In the genomic region with DNA sequence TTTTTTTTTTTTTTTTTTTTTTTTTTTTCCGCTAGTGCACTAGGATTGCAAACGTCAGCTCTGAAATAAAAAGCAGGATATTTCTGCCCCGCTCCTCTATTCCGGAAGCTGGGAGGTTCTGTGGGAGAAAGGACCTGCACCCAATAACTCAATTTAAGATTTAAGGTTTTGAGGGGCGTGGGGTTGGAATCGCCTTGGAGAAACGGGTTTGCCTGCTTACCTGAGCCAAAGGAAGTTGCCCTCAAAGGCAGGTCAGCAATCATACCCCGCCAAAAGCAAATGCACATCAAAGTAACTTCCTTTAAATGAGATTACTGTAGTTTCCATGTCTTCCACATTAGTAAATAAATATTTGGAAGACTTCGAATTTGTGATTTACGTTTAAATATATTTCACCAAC, we compare ENCODE assay signal across 10 cellular contexts. TPM values are rescaled to one million over a fixed set of nuclear protein-coding genes. Genes with fewer than 3 reads are reported as not detected.
A peak's percentile ranks its signal among the peaks of the same experiment; 100 is the strongest.
DNase-seq lines count a peak whose midpoint lies in the region; ATAC-seq, FAIRE-seq and TF ChIP-seq lines count a peak whose summit lies in the region.
"Had no signal": no experiment of that assay in that cellular context is flagged by ENCODE, and none has a peak within 500 bp of the region (broad histone marks: within the 10 kb centered on the region; RNA-seq: fewer than 3 reads in every experiment).

No MANE protein-coding gene starts in this region.

- H4K91ac ChIP-seq in H1 (replicated peaks; ENCODE audit: insufficient read length, low read length), result no peak overlapping the region
- no peak overlapping the region for H4K91ac ChIP-seq in neuronal stem cell (ENCODE audit: low read depth, low read length, poor library complexity)

- no peaks in the 10 kb centered on the region for H3K9me3 Mint-ChIP-seq in CD4-positive, alpha-beta T cell
- H3K9me3 Mint-ChIP-seq in naive thymus-derived CD8-positive, alpha-beta T cell, result peaks cover 0 to 4% (median 0%) of the 10 kb centered on the region in 9 donors

- CTCF ChIA-PET in CD4-positive, alpha-beta T cell (lab: Charles Lee), result interaction anchor here (1.1 kb wide), 1 partner anchor 41 kb away, joined by 3 read pairs; no protein-coding TSS in a partner anchor
- CTCF ChIA-PET in H1 (lab: Charles Lee; ENCODE audit: partially characterized antibody), result interaction anchor here (0.6 to 1.5 kb wide), 8 partner anchors 12 to 537 kb away, joined by 3 to 5 read pairs (median 3); no protein-coding TSS in a partner anchor

- no peak for TF ChIP-seq POLR2A in H1 (IDR thresholded peaks at IDR 0.05; ENCODE audit: control extremely low read depth in 1 of 2, low read depth in 2 of 2, low read length in 2 of 2)

- no peak for ATAC-seq in CD4-positive, alpha-beta T cell (ENCODE audit: poor library complexity)
- ATAC-seq in naive thymus-derived CD8-positive, alpha-beta T cell, result no peak
- ATAC-seq in aorta (ENCODE audit: low FRiP score) (no peak), GM19324 (IDR thresholded peaks at IDR 0.05; ENCODE audit: low FRiP score, unreplicated experiment) (no peak)

- H3K23ac ChIP-seq in H1 (ENCODE audit: insufficient read length) (no peak overlapping the region), neuronal stem cell (ENCODE audit: low read depth, low read length, poor library complexity) (no peak overlapping the region)

- no peak for TF ChIP-seq RAD21 in H1 (IDR thresholded peaks at IDR 0.05 in 1 of 2, conservative IDR thresholded peaks at IDR 0.05 in 1 of 2; ENCODE audit: low read depth in 2 of 2, low read length in 2 of 2)

- peak overlapping the region; percentile 98; the same call in 1 of the 2 replicates for H2AFZ ChIP-seq in MM.1S (ENCODE audit: low read length)
- no peak overlapping the region for H2AFZ ChIP-seq in H1 (ENCODE audit: low read length)
- no peak overlapping the region for H2AFZ ChIP-seq in neuronal stem cell (ENCODE audit: low read length)

- H2AK5ac ChIP-seq in H1 (ENCODE audit: low read depth, low read length) (no peak overlapping the region), neuronal stem cell (ENCODE audit: low read depth, low read length) (no peak overlapping the region)

- H3K9ac ChIP-seq in MM.1S (ENCODE audit: low read length), result peak overlapping the region; percentile 57; the same call in 1 of the 2 replicates
- H3K9ac ChIP-seq in H1 (replicated peaks in 1 of 4; ENCODE audit: extremely low read depth in 1 of 4, low read depth in 3 of 4, low read length in 3 of 4), result no peak overlapping the region
- H3K9ac ChIP-seq in neuronal stem cell (ENCODE audit: low read depth, low read length, poor library complexity), result no peak overlapping the region

- no peaks in the 10 kb centered on the region for H3K9me3 ChIP-seq in CD4-positive, alpha-beta T cell (ENCODE audit: control insufficient read depth, low read length)
- H3K9me3 ChIP-seq in MM.1S (replicated peaks; ENCODE audit: insufficient read depth, low read length) (no peaks in the 10 kb centered on the region), H1 (ENCODE audit: insufficient read depth in 2 of 2, low read depth in 1 of 2, low read length in 1 of 2) (no peaks in the 10 kb centered on the region), aorta (ENCODE audit: control insufficient read depth, low read length) (no peaks in the 10 kb centered on the region), neuronal stem cell (replicated peaks in 1 of 2; ENCODE audit: control insufficient read depth in 2 of 2, insufficient read depth in 1 of 2, low read depth in 1 of 2, low read length in 2 of 2) (no peaks in the 10 kb centered on the region)

- no peaks in the 10 kb centered on the region for H3K36me3 ChIP-seq in MM.1S (replicated peaks; ENCODE audit: insufficient read depth, low read length)
- H3K36me3 ChIP-seq in H1 (ENCODE audit: control insufficient read depth in 2 of 4, insufficient read depth in 4 of 4, low read length in 3 of 4), result no peaks in the 10 kb centered on the region
- H3K36me3 ChIP-seq in aorta (ENCODE audit: control insufficient read depth in 1 of 2, insufficient read depth in 2 of 2, low read length in 1 of 2), result no peaks in the 10 kb centered on the region
- H3K36me3 ChIP-seq in neuronal stem cell (replicated peaks in 1 of 2; ENCODE audit: control insufficient read depth in 2 of 2, insufficient read depth in 2 of 2, low read length in 2 of 2), result no peaks in the 10 kb centered on the region

- no peak overlapping the region for H3K27ac Mint-ChIP-seq in CD4-positive, alpha-beta T cell
- H3K27ac Mint-ChIP-seq in naive thymus-derived CD8-positive, alpha-beta T cell, result no peak overlapping the region

- no peak overlapping the region for H3K27ac ChIP-seq in CD4-positive, alpha-beta T cell (ENCODE audit: low read depth, low read length)
- no peak overlapping the region for H3K27ac ChIP-seq in MM.1S (ENCODE audit: low read length)
- no peak overlapping the region for H3K27ac ChIP-seq in H1 (ENCODE audit: low read depth, low read length)
- H3K27ac ChIP-seq in aorta (ENCODE audit: low read depth in 1 of 2, low read length in 2 of 2), result no peak overlapping the region
- no peak overlapping the region for H3K27ac ChIP-seq in neuronal stem cell (replicated peaks; ENCODE audit: low read length)

- H4K20me1 ChIP-seq in MM.1S (ENCODE audit: insufficient read depth, low read length), result no peaks in the 10 kb centered on the region
- H4K20me1 ChIP-seq in H1 (replicated peaks in 1 of 2; ENCODE audit: control insufficient read depth in 1 of 2, insufficient read depth in 2 of 2, low read length in 2 of 2), result no peaks in the 10 kb centered on the region

- H3K36me3 Mint-ChIP-seq in CD4-positive, alpha-beta T cell (ENCODE audit: low read depth), result no peaks in the 10 kb centered on the region
- peaks cover 0 to 3% (median 0%) of the 10 kb centered on the region in 3 donors for H3K36me3 Mint-ChIP-seq in naive thymus-derived CD8-positive, alpha-beta T cell

- TF ChIP-seq EP300 in H1 (IDR thresholded peaks at IDR 0.05; ENCODE audit: borderline replicate concordance in 1 of 2, low read depth in 2 of 2, low read length in 2 of 2), result no peak

- peaks cover 53% of the 10 kb centered on the region for H3K27me3 Mint-ChIP-seq in CD4-positive, alpha-beta T cell
- peaks cover 15 to 38% (median 21%) of the 10 kb centered on the region in 5 donors for H3K27me3 Mint-ChIP-seq in naive thymus-derived CD8-positive, alpha-beta T cell

- H2BK15ac ChIP-seq in H1 (ENCODE audit: low read length) (no peak overlapping the region), neuronal stem cell (ENCODE audit: low read length) (no peak overlapping the region)

- peaks cover 13% of the 10 kb centered on the region for H3K4me1 Mint-ChIP-seq in CD4-positive, alpha-beta T cell (ENCODE audit: low read depth)
- H3K4me1 Mint-ChIP-seq in naive thymus-derived CD8-positive, alpha-beta T cell, result peaks cover 8 to 32% (median 18%) of the 10 kb centered on the region in 4 donors

- no peak for FAIRE-seq in H1 (lab: Jason Lieb, UNC)

- H3K79me1 ChIP-seq in H1 (ENCODE audit: low read depth, low read length) (no peaks in the 10 kb centered on the region), neuronal stem cell (ENCODE audit: low read depth, low read length) (no peaks in the 10 kb centered on the region)

- H3K79me2 ChIP-seq in MM.1S (ENCODE audit: low read length) (peaks cover 11% of the 10 kb centered on the region), H1 (ENCODE audit: control insufficient read depth in 1 of 2, insufficient read depth in 2 of 2, low read length in 2 of 2) (no peaks in the 10 kb centered on the region)

- no peak overlapping the region for H2BK120ac ChIP-seq in H1 (replicated peaks; ENCODE audit: low read depth, low read length)
- H2BK120ac ChIP-seq in neuronal stem cell (ENCODE audit: low read depth, low read length), result no peak overlapping the region

- peaks cover 33% of the 10 kb centered on the region for H3K27me3 ChIP-seq in CD4-positive, alpha-beta T cell (ENCODE audit: control insufficient read depth, insufficient read depth, low read length)
- no peaks in the 10 kb centered on the region for H3K27me3 ChIP-seq in MM.1S (replicated peaks; ENCODE audit: insufficient read depth, low read length)
- H3K27me3 ChIP-seq in H1 (replicated peaks in 1 of 4; ENCODE audit: control insufficient read depth in 3 of 4, extremely low read depth in 1 of 4, insufficient read depth in 3 of 4, low read length in 3 of 4), result peaks cover 5 to 46% (median 34%) of the 10 kb centered on the region in 4 experiments
- H3K27me3 ChIP-seq in aorta (ENCODE audit: control insufficient read depth in 1 of 2, insufficient read depth in 2 of 2, low read length in 1 of 2), result no peaks in the 10 kb centered on the region
- H3K27me3 ChIP-seq in neuronal stem cell (ENCODE audit: control insufficient read depth in 3 of 3, insufficient read depth in 3 of 3, low read depth in 1 of 3, low read length in 3 of 3), result peaks cover 11 to 55% (median 32%) of the 10 kb centered on the region in 3 experiments

- POLR2A ChIA-PET in CD4-positive, alpha-beta T cell (lab: Charles Lee), result no interaction called here
- POLR2A ChIA-PET in H1 (lab: Charles Lee; ENCODE audit: partially characterized antibody), result interaction anchor here (0.9 kb wide), 1 partner anchor 9 kb away, joined by 4 read pairs; no protein-coding TSS in a partner anchor
- POLR2A ChIA-PET in naive thymus-derived CD8-positive, alpha-beta T cell (lab: Charles Lee), result no interaction called here

- peak overlapping the region; percentile 83 for H3K4me3 ChIP-seq in MM.1S (ENCODE audit: low read length)
- H3K4me3 ChIP-seq in H1 (ENCODE audit: extremely low read depth in 1 of 4, insufficient read depth in 2 of 4, low read depth in 3 of 4, low read length in 4 of 4), result peak overlapping the region; percentile 59 to 78 (median 74)
- peak overlapping the region in 1 of 2 donors; percentile 40 for H3K4me3 ChIP-seq in aorta (ENCODE audit: low read length in 2 of 2)
- H3K4me3 ChIP-seq in neuronal stem cell (ENCODE audit: low read length in 2 of 2), result no peak overlapping the region

- H2BK5ac ChIP-seq in H1 (ENCODE audit: low read depth, low read length) (no peak overlapping the region), neuronal stem cell (ENCODE audit: low read length) (no peak overlapping the region)

- H3K4ac ChIP-seq in H1 (replicated peaks; ENCODE audit: insufficient read length, low read depth, low read length), result no peak overlapping the region
- H3K4ac ChIP-seq in neuronal stem cell (ENCODE audit: low read length), result no peak overlapping the region

- H3K18ac ChIP-seq in H1 (ENCODE audit: extremely low read depth, low read length), result no peak overlapping the region
- H3K18ac ChIP-seq in neuronal stem cell (ENCODE audit: low read length), result no peak overlapping the region

- H3K4me1 ChIP-seq in MM.1S (ENCODE audit: low read length), result no peaks in the 10 kb centered on the region
- peaks cover 0 to 17% (median 5%) of the 10 kb centered on the region in 4 experiments; a peak in 3 of 7 replicates for H3K4me1 ChIP-seq in H1 (replicated peaks in 1 of 4; ENCODE audit: control insufficient read depth in 3 of 4, insufficient read depth in 4 of 4, low read length in 3 of 4)
- H3K4me1 ChIP-seq in aorta (ENCODE audit: control insufficient read depth in 1 of 2, insufficient read depth in 2 of 2, low read length in 2 of 2), result no peaks in the 10 kb centered on the region
- peaks cover 0 to 13% of the 10 kb centered on the region in 2 donors for H3K4me1 ChIP-seq in neuronal stem cell (ENCODE audit: control insufficient read depth in 2 of 2, insufficient read depth in 1 of 2, low read depth in 1 of 2, low read length in 2 of 2)

- H3K56ac ChIP-seq in H1 (replicated peaks; ENCODE audit: insufficient read length, low read depth, low read length), result no peak overlapping the region

- no peak overlapping the region for H3K14ac ChIP-seq in H1 (ENCODE audit: insufficient read length)
- no peak overlapping the region for H3K14ac ChIP-seq in neuronal stem cell (ENCODE audit: low read length)

- no peak overlapping the region for H4K5ac ChIP-seq in H1 (ENCODE audit: insufficient read length, low read depth, low read length)

- H3F3A ChIP-seq in MM.1S (ENCODE audit: insufficient read depth, low read length), result no peaks in the 10 kb centered on the region

- no peak for DNase-seq in CD4-positive, alpha-beta T cell
- DNase-seq in MM.1S (no peak), H1 (ENCODE audit: low read depth in 1 of 2, low spot score in 2 of 2) (no peak), CD1c-positive myeloid dendritic cell (ENCODE audit: extremely low spot score) (no peak), aorta (no peak), neuronal stem cell (ENCODE audit: low spot score) (no peak)
- DNase-seq in naive thymus-derived CD8-positive, alpha-beta T cell, result no peak
- DNase-seq: RPMI8226 had no signal

- H3K4me2 ChIP-seq in MM.1S (ENCODE audit: low read depth, low read length) (peak overlapping the region; percentile 82; the same call in 1 of the 2 replicates), H1 (ENCODE audit: insufficient read depth in 1 of 2, low read depth in 2 of 2, low read length in 2 of 2) (peak overlapping the region; percentile 99 to 100), neuronal stem cell (ENCODE audit: insufficient read depth, low read length, poor library complexity, severe bottlenecking) (no peak overlapping the region)

- no peak for TF ChIP-seq CTCF in CD4-positive, alpha-beta T cell (IDR thresholded peaks at IDR 0.05)
- no peak for TF ChIP-seq CTCF in MM.1S (IDR thresholded peaks at IDR 0.05; ENCODE audit: low read length)
- TF ChIP-seq CTCF in H1 (IDR thresholded peaks at IDR 0.05; ENCODE audit: control extremely low read depth in 1 of 3, insufficient read depth in 1 of 3, low read depth in 1 of 3, low read length in 3 of 3), result no peak

- H2BK20ac ChIP-seq in H1 (ENCODE audit: low read length), result no peak overlapping the region

- peaks cover 18% of the 10 kb centered on the region for H3K23me2 ChIP-seq in H1 (ENCODE audit: low read depth, low read length)

- WGBS in H1 (ENCODE audit: extremely low coverage in 1 of 2, insufficient coverage in 1 of 2, insufficient read length in 1 of 2, insufficient replicate concordance in 2 of 2, low coverage in 1 of 2, low lambda C conversion rate in 2 of 2, missing lambda C conversion rate in 1 of 2), 2 experiments, result 25% methylated on average over 7 of the region's 10 CpGs; no CpG with 5 or more reads in 1 of the 2 experiments
- 36 to 37% methylated on average over 10 of the region's 10 CpGs for WGBS in aorta, 2 donors
- WGBS in neuronal stem cell (ENCODE audit: extremely low coverage in 2 of 2, insufficient read length in 2 of 2, insufficient replicate concordance in 1 of 2), 2 donors, result no CpG with 5 or more reads among the region's 10 CpGs

- H3K4me3 Mint-ChIP-seq in CD4-positive, alpha-beta T cell, result peak overlapping the region; percentile 63
- peak overlapping the region; percentile 44 to 81 (median 70) for H3K4me3 Mint-ChIP-seq in naive thymus-derived CD8-positive, alpha-beta T cell

- intact Hi-C loops in CD4-positive, alpha-beta T cell (cut with DNase I, micrococcal nuclease), result loop anchor here (10.0 kb wide), 2 partner anchors 55 to 1205 kb away; no protein-coding TSS in a partner anchor
- intact Hi-C loops in aorta (cut with DNase I), result loop anchor here (5.0 to 10.0 kb wide), 2 partner anchors 845 to 847 kb away; no protein-coding TSS in a partner anchor

- H4K8ac ChIP-seq in H1 (ENCODE audit: extremely low read depth, insufficient read depth, low read length) (no peak overlapping the region), neuronal stem cell (ENCODE audit: low read depth, low read length) (no peak overlapping the region)

- H2BK12ac ChIP-seq in H1 (ENCODE audit: low read depth, low read length) (no peak overlapping the region), neuronal stem cell (ENCODE audit: low read length) (no peak overlapping the region)

- H3K9me2 ChIP-seq in MM.1S (replicated peaks; ENCODE audit: insufficient read depth, low read length), result no peaks in the 10 kb centered on the region

RNA-seq across cellular contexts. Expression of a gene that starts 1.0 kb away (rescaled TPM):
- total RNA-seq in CD4-positive, alpha-beta T cell, result not detected
- 1.5 and 1.7 TPM in 2 replicates for total RNA-seq in H1 (2021; fragmentation: NEBNext Ultra II Directional; extraction: Animal tissue kit (Norgen Biotek cat#: 25700))
- polyA plus RNA-seq in H1 (2011; rRNA removed) (0.50 and 1.0 TPM in 2 replicates), aorta (under 1 TPM; 0.15 to 0.38 TPM)
- polyA plus RNA-seq in H1 (2011; cell fraction: cytosol; rRNA removed), result 0.56 TPM
- 0.68 TPM for polyA plus RNA-seq in H1 (2011; cell fraction: nucleus; rRNA removed)
- polyA plus RNA-seq in H1 (2012, experiment 1 of 2), result 0.25 to 0.82 TPM (median 0.52 TPM) in 4 replicates
- polyA plus RNA-seq in H1 (2012, experiment 2 of 2), result 0.34 TPM
- 0.71 TPM for polyA plus RNA-seq in H1 (2013, experiment 1 of 2)
- 0.59 TPM for polyA plus RNA-seq in H1 (2013, experiment 2 of 2)
- 0.34 and 0.57 TPM in 2 replicates for polyA minus RNA-seq in H1 (2011; rRNA and poly(A)+ RNA removed)
- polyA minus RNA-seq in H1 (2011; cell fraction: cytosol; rRNA and poly(A)+ RNA removed), result 2.7 TPM
- polyA minus RNA-seq in H1 (2011; cell fraction: nucleus; rRNA and poly(A)+ RNA removed), result 0.50 TPM
- total RNA-seq in naive thymus-derived CD8-positive, alpha-beta T cell, result under 1 TPM; 0.60 to 0.86 TPM
- polyA plus RNA-seq in naive thymus-derived CD8-positive, alpha-beta T cell, result not detected
- 1 to 10 TPM; 4.2 to 6.9 TPM for total RNA-seq in aorta
- polyA plus RNA-seq in neuronal stem cell (2013, experiment 1 of 2), result 0.01 TPM
- polyA plus RNA-seq in neuronal stem cell (2013, experiment 2 of 2), result 0.01 TPM
- total RNA-seq: Daoy had no signal

Comparison
In these comparisons a context has a peak if more than half of its experiments do, and no peak if none do; other contexts are left out.
1. H3K4me3 ChIP-seq: peak in MM.1S (single experiment) and H1 (4 of 4); none in neuronal stem cell (0 of 2).